In genomic region chr16:68249361-68249760, GRCh38 we compare ENCODE assay signal across 19 cellular contexts. TPM values are rescaled to one million over a fixed set of nuclear protein-coding genes. Genes with fewer than 3 reads are reported as not detected.
DNase-seq lines count a peak whose midpoint lies in the region; ATAC-seq, FAIRE-seq and TF ChIP-seq lines count a peak whose summit lies in the region.
"Had no signal": no experiment of that assay in that cellular context is flagged by ENCODE, and none has a peak within 500 bp of the region (broad histone marks: within the 10 kb centered on the region; RNA-seq: fewer than 3 reads in every experiment).

No MANE protein-coding gene starts in this region.

- H3K27me3 Mint-ChIP-seq in type B pancreatic cell = no peaks in the 10 kb centered on the region

- intact Hi-C loops in left ventricle myocardium superior (cut with micrococcal nuclease) = no loop called here
- intact Hi-C loops in kidney (cut with DNase I) = no loop called here

- no peaks in the 10 kb centered on the region for H3K27me3 ChIP-seq in right atrium auricular region
- H3K27me3 ChIP-seq in MM.1S (replicated peaks; ENCODE audit: insufficient read depth, low read length) = no peaks in the 10 kb centered on the region
- H3K27me3 ChIP-seq: MG63 had no signal

- TF ChIP-seq CTCF in right atrium auricular region (IDR thresholded peaks at IDR 0.05) (no peak), MM.1S (IDR thresholded peaks at IDR 0.05; ENCODE audit: low read length) (no peak), kidney (IDR thresholded peaks at IDR 0.05; ENCODE audit: borderline replicate concordance, extremely low read depth, insufficient read depth) (no peak), type B pancreatic cell (conservative IDR thresholded peaks at IDR 0.05) (no peak)

- peaks cover 5% of the 10 kb centered on the region for H3K4me1 Mint-ChIP-seq in type B pancreatic cell (ENCODE audit: unreplicated experiment)

- FAIRE-seq in kidney (lab: Jason Lieb, UNC) = no peak

- H4K20me1 ChIP-seq in MM.1S (ENCODE audit: insufficient read depth, low read length) = no peaks in the 10 kb centered on the region

- no peak overlapping the region; the same call in 1 of the 2 replicates for H3K9ac ChIP-seq in MM.1S (ENCODE audit: low read length)
- H3K9ac ChIP-seq in kidney (ENCODE audit: low read length in 2 of 2) = no peak overlapping the region

- H3K27ac Mint-ChIP-seq in type B pancreatic cell = no peak overlapping the region
- H3K27ac Mint-ChIP-seq: H9, HFFc6 had no signal

- no peak for ATAC-seq in left ventricle myocardium superior

- 0 out of 2 replicates have a peak overlapping the region, but pooled peaks have one; percentile 1 for H3K4me2 ChIP-seq in MM.1S (ENCODE audit: low read depth, low read length)

- no peak overlapping the region for H2AFZ ChIP-seq in MM.1S (ENCODE audit: low read length)

- H3K9me3 ChIP-seq in right atrium auricular region (no peaks in the 10 kb centered on the region), MM.1S (replicated peaks; ENCODE audit: insufficient read depth, low read length) (no peaks in the 10 kb centered on the region), kidney (ENCODE audit: control insufficient read depth in 1 of 2, low read length in 2 of 2) (no peaks in the 10 kb centered on the region)
- H3K9me3 ChIP-seq: MG63 had no signal

- peaks cover 0 to 68% of the 10 kb centered on the region in 2 donors for H3K4me1 ChIP-seq in right atrium auricular region
- peaks cover 72% of the 10 kb centered on the region for H3K4me1 ChIP-seq in MM.1S (ENCODE audit: low read length)
- H3K4me1 ChIP-seq in kidney (ENCODE audit: control insufficient read depth in 1 of 2, insufficient read depth in 1 of 2, low read depth in 1 of 2, low read length in 2 of 2) = peaks cover 36 to 51% of the 10 kb centered on the region in 2 donors

- H3K79me2 ChIP-seq in MM.1S (ENCODE audit: low read length) = peaks cover 71% of the 10 kb centered on the region

- H3K9me3 Mint-ChIP-seq in type B pancreatic cell = no peaks in the 10 kb centered on the region
- H3K9me3 Mint-ChIP-seq: H9, HFFc6 had no signal

- H3K4me3 ChIP-seq in right atrium auricular region (no peak overlapping the region), MM.1S (ENCODE audit: low read length) (no peak overlapping the region), kidney (ENCODE audit: low read length in 2 of 2) (no peak overlapping the region)
- H3K4me3 ChIP-seq: MG63, SK-N-MC had no signal

- H3K36me3 Mint-ChIP-seq in type B pancreatic cell = peaks cover 6% of the 10 kb centered on the region

- peaks cover 30% of the 10 kb centered on the region for H3K36me3 ChIP-seq in right atrium auricular region
- H3K36me3 ChIP-seq in MM.1S (replicated peaks; ENCODE audit: insufficient read depth, low read length) = no peaks in the 10 kb centered on the region
- peaks cover 10 to 11% of the 10 kb centered on the region in 2 donors for H3K36me3 ChIP-seq in kidney (ENCODE audit: control insufficient read depth in 1 of 2, insufficient read depth in 2 of 2, low read length in 2 of 2)
- H3K36me3 ChIP-seq: MG63 had no signal

- H3K27ac ChIP-seq in right atrium auricular region (peak overlapping the region; percentile 89 to 94), MM.1S (ENCODE audit: low read length) (peak overlapping the region; percentile 100; the same call in 1 of the 2 replicates), kidney (ENCODE audit: low read depth in 2 of 2, low read length in 2 of 2) (peak overlapping the region in 1 of 2 donors; percentile 71)
- H3K27ac ChIP-seq: SK-N-MC had no signal

- H3F3A ChIP-seq in MM.1S (ENCODE audit: insufficient read depth, low read length) = peaks cover 40% of the 10 kb centered on the region

- no peak overlapping the region for H3K4me3 Mint-ChIP-seq in type B pancreatic cell
- H3K4me3 Mint-ChIP-seq: H9, HFFc6 had no signal

- DNase-seq in right atrium auricular region (ENCODE audit: low spot score) (no peak), left ventricle myocardium superior (no peak), MM.1S (no peak), kidney (peak; percentile 64), type B pancreatic cell (ENCODE audit: extremely low spot score, unreplicated experiment) (no peak), KG1 (lab: John Stamatoyannopoulos, UW) (no peak), C1 segment of cervical spinal cord (lab: John Stamatoyannopoulos, UW) (no peak)
- DNase-seq: GDM1, H9, HFFc6, MG63, NCI-H1048, NCI-H1417 treated with DMSO at 0.1 percent for 48 hours, NCI-H187, NCI-H446, NCI-H526, SHP77 treated with DMSO at 0.1 percent for 48 hours had no signal

- no peaks in the 10 kb centered on the region for H3K9me2 ChIP-seq in MM.1S (replicated peaks; ENCODE audit: insufficient read depth, low read length)

RNA-seq across cellular contexts. Expression of gene PLA2G15, which starts 4.2 kb away (rescaled TPM):
- total RNA-seq in right atrium auricular region (10 to 100 TPM; 28.3 to 29.1 TPM), left ventricle myocardium superior (33.8 TPM), kidney (35.1 TPM), type B pancreatic cell (ENCODE audit: low replicate concordance) (20.1 and 22.1 TPM in 2 replicates)
- 44.4 TPM for polyA plus RNA-seq in kidney (ENCODE audit: insufficient read depth, low read depth, low replicate concordance)

RNA-seq across cellular contexts. Expression of gene ESRP2, which starts 13.4 kb away (rescaled TPM):
- total RNA-seq in right atrium auricular region (1 to 10 TPM in 1 of 2 donors, under 1 TPM in 1; 0.59 to 1.2 TPM), left ventricle myocardium superior (0.87 TPM), kidney (32.9 TPM), type B pancreatic cell (ENCODE audit: low replicate concordance) (65.6 and 150 TPM in 2 replicates)
- polyA plus RNA-seq in kidney (ENCODE audit: insufficient read depth, low read depth, low replicate concordance) = 19.1 TPM
- total RNA-seq: LHCN-M2 had no signal

RNA-seq across cellular contexts. Expression of gene SLC7A6, which starts 15.0 kb away (rescaled TPM):
- total RNA-seq in right atrium auricular region (10 to 100 TPM; 28.9 to 51.0 TPM), left ventricle myocardium superior (38.2 TPM), kidney (24.0 TPM), type B pancreatic cell (ENCODE audit: low replicate concordance) (41.1 and 47.3 TPM in 2 replicates)
- 5.0 TPM for polyA plus RNA-seq in kidney (ENCODE audit: insufficient read depth, low read depth, low replicate concordance)

Comparison
In these comparisons a context has a peak if more than half of its experiments do, and no peak if none do; other contexts are left out.
1. RNA of gene ESRP2, which starts 13.4 kb away (total RNA-seq): 65.6 to 150 TPM in type B pancreatic cell and 32.9 TPM in kidney (single experiment); 0.59 to 1.2 TPM in right atrium auricular region and 0.87 TPM in left ventricle myocardium superior (single experiment); every median in the first group is over 10 times any median in the second.